In genomic region chr4:170089274-170089742, GRCh38 we compare ENCODE assay signal across 8 cellular contexts. TPM values are rescaled to one million over a fixed set of nuclear protein-coding genes. Genes with fewer than 3 reads are reported as not detected.
DNase-seq lines count a peak whose midpoint lies in the region; ATAC-seq, FAIRE-seq and TF ChIP-seq lines count a peak whose summit lies in the region.

No MANE protein-coding gene starts in this region.

- H3K4me1 ChIP-seq in Panc1 (ENCODE audit: control insufficient read depth, insufficient read depth, low read length) (peaks cover 5% of the 10 kb centered on the region), H1 (replicated peaks in 1 of 4; ENCODE audit: control insufficient read depth in 3 of 4, insufficient read depth in 4 of 4, low read length in 3 of 4) (peaks cover 0 to 7% (median 6%) of the 10 kb centered on the region in 4 experiments; a peak in 5 of 7 replicates), tibial artery (peaks cover 0 to 14% (median 9%) of the 10 kb centered on the region in 4 donors)

- no peak overlapping the region for H3K14ac ChIP-seq in H1 (ENCODE audit: insufficient read length)

- in situ Hi-C loops in Panc1 (cut with HindIII; ENCODE audit: low pct_unique_long_range_greater_than_20kb, low sequenced_read_pairs) = no loop called here

- H3K79me2 ChIP-seq in H1 (ENCODE audit: control insufficient read depth in 1 of 2, insufficient read depth in 2 of 2, low read length in 2 of 2) = no peaks in the 10 kb centered on the region

- WGBS in H1 (ENCODE audit: extremely low coverage in 1 of 2, insufficient coverage in 1 of 2, insufficient read length in 1 of 2, insufficient replicate concordance in 2 of 2, low coverage in 1 of 2, low lambda C conversion rate in 2 of 2, missing lambda C conversion rate in 1 of 2), 2 experiments = 6% methylated on average over 21 of the region's 21 CpGs; no CpG with 5 or more reads in 1 of the 2 experiments

- H3K9me3 ChIP-seq in Panc1 (ENCODE audit: control insufficient read depth, insufficient read depth, low read depth, low read length) (no peaks in the 10 kb centered on the region), H1 (ENCODE audit: insufficient read depth in 2 of 2, low read depth in 1 of 2, low read length in 1 of 2) (no peaks in the 10 kb centered on the region), tibial artery (no peaks in the 10 kb centered on the region)

- CTCF ChIA-PET in Panc1 (lab: Charles Lee) = no interaction called here
- CTCF ChIA-PET in H1 (lab: Charles Lee; ENCODE audit: partially characterized antibody) = interaction anchor here (0.6 to 8.2 kb wide), 10 partner anchors 12 to 377 kb away, joined by 3 to 37 read pairs (median 4); no protein-coding TSS in a partner anchor

- ATAC-seq in HG03175 (IDR thresholded peaks at IDR 0.05; ENCODE audit: unreplicated experiment) = peak; percentile 17
- ATAC-seq in Panc1 = peak; percentile 44
- ATAC-seq in GM21367 (IDR thresholded peaks at IDR 0.05; ENCODE audit: unreplicated experiment) = no peak

- no TSS peak for BruUV-seq in Panc1 (replicated peaks; lab: Mats Ljungman, UMichigan)

- H2BK5ac ChIP-seq in H1 (ENCODE audit: low read depth, low read length) = 0 out of 2 replicates have a peak overlapping the region, but pooled peaks have one; percentile 7

- no peak for TF ChIP-seq EP300 in H1 (IDR thresholded peaks at IDR 0.05; ENCODE audit: borderline replicate concordance in 1 of 2, low read depth in 2 of 2, low read length in 2 of 2)

- H3K23me2 ChIP-seq in H1 (ENCODE audit: low read depth, low read length) = peaks cover 11% of the 10 kb centered on the region

- no peak overlapping the region for H4K8ac ChIP-seq in H1 (ENCODE audit: extremely low read depth, insufficient read depth, low read length)

- H3K4me3 ChIP-seq in Panc1 (ENCODE audit: low read depth in 2 of 2, low read length in 2 of 2) (peak overlapping the region; percentile 62 to 68), H1 (ENCODE audit: extremely low read depth in 1 of 4, insufficient read depth in 2 of 4, low read depth in 3 of 4, low read length in 4 of 4) (peak overlapping the region; percentile 81 to 87 (median 82)), tibial artery (peak overlapping the region; percentile 55 to 68)

- POLR2A ChIA-PET in Panc1 (lab: Charles Lee) = no interaction called here
- POLR2A ChIA-PET in H1 (lab: Charles Lee; ENCODE audit: partially characterized antibody) = interaction anchor here (1.1 to 1.2 kb wide), 2 partner anchors 22 to 63 kb away, joined by 3 read pairs; partner anchors contain the start of gene MFAP3L

- no peak for FAIRE-seq in H1 (lab: Jason Lieb, UNC)

- H3K27ac ChIP-seq in Panc1 (ENCODE audit: low read length) (peak overlapping the region; percentile 29; the same call in 1 of the 2 replicates), H1 (ENCODE audit: low read depth, low read length) (peak overlapping the region; percentile 25; the same call in 1 of the 2 replicates), tibial artery (peak overlapping the region; percentile 59 to 63)

- no peak overlapping the region for H3K23ac ChIP-seq in H1 (ENCODE audit: insufficient read length)

- H3K4ac ChIP-seq in H1 (replicated peaks; ENCODE audit: insufficient read length, low read depth, low read length) = no peak overlapping the region

- H3K56ac ChIP-seq in H1 (replicated peaks; ENCODE audit: insufficient read length, low read depth, low read length) = no peak overlapping the region

- no peak for TF ChIP-seq POLR2A in H1 (IDR thresholded peaks at IDR 0.05; ENCODE audit: control extremely low read depth in 1 of 2, low read depth in 2 of 2, low read length in 2 of 2)

- H3K9ac ChIP-seq in H1 (replicated peaks in 1 of 4; ENCODE audit: extremely low read depth in 1 of 4, low read depth in 3 of 4, low read length in 3 of 4) = peak overlapping the region in 3 of 4 experiments; percentile 66 to 83 (median 74); a peak in 6 of 7 replicates

- no peak overlapping the region for H2AK5ac ChIP-seq in H1 (ENCODE audit: low read depth, low read length)

- peak overlapping the region; percentile 97 for H2AFZ ChIP-seq in H1 (ENCODE audit: low read length)

- H3K36me3 ChIP-seq in Panc1 (ENCODE audit: control insufficient read depth, insufficient read depth, low read length) (no peaks in the 10 kb centered on the region; the same call in 1 of the 2 replicates), H1 (ENCODE audit: control insufficient read depth in 2 of 4, insufficient read depth in 4 of 4, low read length in 3 of 4) (peaks cover 2 to 17% (median 8%) of the 10 kb centered on the region in 4 experiments; a peak in 3 of 8 replicates), tibial artery (peaks cover 3 to 18% (median 8%) of the 10 kb centered on the region in 3 donors)

- no peak overlapping the region for H4K5ac ChIP-seq in H1 (ENCODE audit: insufficient read length, low read depth, low read length)

- no peaks in the 10 kb centered on the region for H3K79me1 ChIP-seq in H1 (ENCODE audit: low read depth, low read length)

- intact Hi-C loops in Panc1 (cut with micrococcal nuclease; ENCODE audit: unreplicated experiment) (no loop called here), tibial artery (cut with DNase I; ENCODE audit: low total_unique reads) (no loop called here)

- TF ChIP-seq CTCF in Panc1 (IDR thresholded peaks at IDR 0.05) (no peak), H1 (IDR thresholded peaks at IDR 0.05; ENCODE audit: control extremely low read depth in 1 of 3, insufficient read depth in 1 of 3, low read depth in 1 of 3, low read length in 3 of 3) (peak in 2 of 3 experiments; percentile 4 to 22; a peak in 2 of 4 replicates), tibial artery (IDR thresholded peaks at IDR 0.05) (no peak)

- H2BK120ac ChIP-seq in H1 (replicated peaks; ENCODE audit: low read depth, low read length) = no peak overlapping the region

- H2BK20ac ChIP-seq in H1 (ENCODE audit: low read length) = no peak overlapping the region; the same call in 1 of the 2 replicates

- H2BK12ac ChIP-seq in H1 (ENCODE audit: low read depth, low read length) = peak overlapping the region; percentile 91; the same call in 1 of the 2 replicates

- H3K18ac ChIP-seq in H1 (ENCODE audit: extremely low read depth, low read length) = peak overlapping the region; percentile 91

- peak overlapping the region; percentile 48 for H4K91ac ChIP-seq in H1 (replicated peaks; ENCODE audit: insufficient read length, low read length)

- H2BK15ac ChIP-seq in H1 (ENCODE audit: low read length) = peak overlapping the region; percentile 88; the same call in 1 of the 2 replicates

- no peak for TF ChIP-seq RAD21 in H1 (IDR thresholded peaks at IDR 0.05 in 1 of 2, conservative IDR thresholded peaks at IDR 0.05 in 1 of 2; ENCODE audit: low read depth in 2 of 2, low read length in 2 of 2)

- no peaks in the 10 kb centered on the region for H3K27me3 ChIP-seq in Panc1 (ENCODE audit: control insufficient read depth, insufficient read depth, low read length)
- H3K27me3 ChIP-seq in H1 (replicated peaks in 1 of 4; ENCODE audit: control insufficient read depth in 3 of 4, extremely low read depth in 1 of 4, insufficient read depth in 3 of 4, low read length in 3 of 4) = peaks cover 0 to 7% (median 4%) of the 10 kb centered on the region in 4 experiments; a peak in 4 of 7 replicates
- H3K27me3 ChIP-seq in tibial artery = no peaks in the 10 kb centered on the region

- H4K20me1 ChIP-seq in H1 (replicated peaks in 1 of 2; ENCODE audit: control insufficient read depth in 1 of 2, insufficient read depth in 2 of 2, low read length in 2 of 2) = no peaks in the 10 kb centered on the region

- DNase-seq in GM04503 (ENCODE audit: low read depth) (peak; percentile 10), Panc1 (ENCODE audit: low read depth, low spot score) (no peak), H1 (ENCODE audit: low read depth in 1 of 2, low spot score in 2 of 2) (no peak), lung microvascular endothelial cell (ENCODE audit: low read depth in 2 of 2) (peak; percentile 35), tibial artery (no peak), NCI-H226 (no peak)

- peak overlapping the region; percentile 96 to 99 for H3K4me2 ChIP-seq in H1 (ENCODE audit: insufficient read depth in 1 of 2, low read depth in 2 of 2, low read length in 2 of 2)

TF ChIP-seq in H1, 55 proteins besides CTCF, POLR2A, EP300 and RAD21 (continues in another document):
- TF ChIP-seq RBBP5 (IDR thresholded peaks at IDR 0.05; ENCODE audit: borderline replicate concordance, low read depth, low read length) (no peak; the same call in 1 of the 2 replicates), GTF2F1 (IDR thresholded peaks at IDR 0.05; ENCODE audit: borderline replicate concordance, low read depth, low read length) (no peak), PHF8 (conservative IDR thresholded peaks at IDR 0.05; ENCODE audit: low read depth, low read length) (no peak), TAF1 (IDR thresholded peaks at IDR 0.05; ENCODE audit: low read depth, low read length) (peak; percentile 8; the same call in 1 of the 2 replicates), SIN3A (conservative IDR thresholded peaks at IDR 0.05 in 1 of 2, IDR thresholded peaks at IDR 0.05 in 1 of 2; ENCODE audit: low read depth in 1 of 2, low read length in 2 of 2) (0 out of 4 replicates have a peak, but pooled peaks have one; percentile 35 to 42), KDM4A (IDR thresholded peaks at IDR 0.05; ENCODE audit: low read depth, low read length, severe bottlenecking) (peak; percentile 92), TCF12 (IDR thresholded peaks at IDR 0.05; ENCODE audit: low read depth, low read length) (no peak), SP1 (IDR thresholded peaks at IDR 0.05; ENCODE audit: low read depth, low read length) (no peak), BRCA1 (IDR thresholded peaks at IDR 0.05; ENCODE audit: low read depth, low read length) (no peak), CREB1 (IDR thresholded peaks at IDR 0.05) (no peak), ASH2L (IDR thresholded peaks at IDR 0.05; ENCODE audit: low read length) (peak; percentile 71), TBP (IDR thresholded peaks at IDR 0.05; ENCODE audit: low read depth, low read length) (no peak), KDM5A (IDR thresholded peaks at IDR 0.05; ENCODE audit: low read length) (no peak), FOSL1 (IDR thresholded peaks at IDR 0.05; ENCODE audit: insufficient read depth, low read depth, low read length) (no peak)

RNA-seq across cellular contexts. Expression of gene AADAT, which starts 0.4 kb away (rescaled TPM):
- total RNA-seq in Panc1 (2021; ENCODE audit: unreplicated experiment) (2.8 TPM), lung microvascular endothelial cell (0.79 and 0.87 TPM in 2 replicates)
- polyA plus RNA-seq in Panc1 (2012; ENCODE audit: insufficient read length) = 2.3 TPM
- total RNA-seq in H1 (2021; fragmentation: NEBNext Ultra II Directional; extraction: Animal tissue kit (Norgen Biotek cat#: 25700)) = 7.7 and 9.2 TPM in 2 replicates
- 4.6 and 6.1 TPM in 2 replicates for polyA plus RNA-seq in H1 (2011; rRNA removed)
- polyA plus RNA-seq in H1 (2011; cell fraction: cytosol; rRNA removed) = 7.1 TPM
- polyA plus RNA-seq in H1 (2011; cell fraction: nucleus; rRNA removed) = 8.6 TPM
- 6.4 to 9.8 TPM (median 7.8 TPM) in 4 replicates for polyA plus RNA-seq in H1 (2012, experiment 1 of 2)
- polyA plus RNA-seq in H1 (2012, experiment 2 of 2) = 1.3 TPM
- polyA plus RNA-seq in H1 (2013, experiment 1 of 2) = 8.1 TPM
- 7.3 TPM for polyA plus RNA-seq in H1 (2013, experiment 2 of 2)
- 3.6 and 9.0 TPM in 2 replicates for polyA minus RNA-seq in H1 (2011; rRNA and poly(A)+ RNA removed)
- 2.5 TPM for polyA minus RNA-seq in H1 (2011; cell fraction: cytosol; rRNA and poly(A)+ RNA removed)
- 8.5 TPM for polyA minus RNA-seq in H1 (2011; cell fraction: nucleus; rRNA and poly(A)+ RNA removed)

Comparison
In these comparisons a context has a peak if more than half of its experiments do, and no peak if none do; other contexts are left out.
1. DNase-seq: peak in GM04503 (single experiment) and lung microvascular endothelial cell (2 of 2); none in Panc1 (single experiment), H1 (0 of 2), tibial artery (0 of 2) and NCI-H226 (single experiment).
2. CTCF ChIP-seq: peak in H1 (2 of 3); none in Panc1 (single experiment) and tibial artery (0 of 2).
3. Peak in every context shown above with its lines, with median percentiles within 50 percentile points of each other: H3K27ac ChIP-seq and H3K4me3 ChIP-seq.